Comparison of ENCODE assay signal across 1 cellular context in genomic region chr3:158167737-158168469, GRCh38.
TF ChIP-seq lines count a peak whose summit lies in the region.

No MANE protein-coding gene starts in this region.

TF ChIP-seq in GM23338, 12 proteins besides CTCF, POLR2A, EP300 and RAD21 (continued from another document):
- no peak for TF ChIP-seq ZNF462 (CRISPR knock-in tag; IDR thresholded peaks at IDR 0.05)
- no peak for TF ChIP-seq STAT1 (IDR thresholded peaks at IDR 0.05; ENCODE audit: unreplicated experiment)
- no peak for TF ChIP-seq EZH2 (IDR thresholded peaks at IDR 0.05; ENCODE audit: low read depth, unreplicated experiment)
- TF ChIP-seq ETS1 (IDR thresholded peaks at IDR 0.05): no peak
- no peak for TF ChIP-seq EZH2phosphoT487 (IDR thresholded peaks at IDR 0.05; ENCODE audit: unreplicated experiment)
